Comparison of ENCODE assay signal across 28 cellular contexts in the genomic region with DNA sequence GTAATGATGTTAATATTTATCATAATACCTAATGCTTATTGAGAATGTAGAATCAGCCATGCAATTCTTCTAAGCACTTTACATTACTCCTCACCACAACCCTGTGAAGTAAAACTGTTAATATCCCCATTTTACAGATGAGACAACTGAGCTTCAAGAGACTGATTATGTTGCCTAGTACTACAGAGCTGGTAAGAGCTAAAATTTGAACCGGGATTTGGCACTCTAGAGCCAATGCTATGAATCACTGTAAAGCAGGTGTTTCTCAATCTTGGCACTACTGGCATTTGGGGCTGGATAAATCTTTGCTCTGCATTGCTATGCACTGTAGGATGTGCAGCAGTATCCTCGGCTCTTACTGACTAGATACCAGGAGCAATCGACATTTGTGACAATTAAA.
"Had no signal": no experiment of that assay in that cellular context is flagged by ENCODE, and none has a peak within 500 bp of the region (broad histone marks: within the 10 kb centered on the region; RNA-seq: fewer than 3 reads in every experiment).

No MANE protein-coding gene starts in this region.

- H3K27ac Mint-ChIP-seq: activated CD8-positive, alpha-beta T cell treated with anti-CD3 and anti-CD28 coated beads, Interleukin-2, amount 10 ng/mL, durations not matched to agents 7 days and 5 days; activated T-helper 1 cell treated with anti-CD3 and anti-CD28 coated beads, Interleukin-12 subunit alpha, Interleukin-12 subunit beta, Interleukin-2, Interleukin-4 antibody, amounts not matched to agents 30 ng/mL and 10 ng/mL and 1 ng/mL, durations not matched to agents 14 hours and 24 hours and 36 hours; endodermal cell; naive B cell; stimulated activated memory B cell treated with anti-CD40 and anti-IgM and Interleukin-4, amounts not matched to agents 10 μg/mL and 1 μg/mL and 100 μg/mL, for 72 hours had no signal

- H3K27ac ChIP-seq: ascending aorta, brain microvascular endothelial cell, coronary artery, epithelial cell of prostate, heart right ventricle, lower lobe of right lung, parathyroid adenoma, stomach, suprapubic skin, tibial nerve, WERI-Rb-1 had no signal

- H3K4me3 ChIP-seq: ascending aorta, coronary artery, heart right ventricle, lower lobe of right lung, mucosa of descending colon, smooth muscle cell, stomach, suprapubic skin, tibial nerve had no signal

- ATAC-seq: activated CD8-positive, alpha-beta T cell treated with anti-CD3 and anti-CD28 coated beads, Interleukin-2, amount 10 ng/mL, durations not matched to agents 7 days and 5 days; heart right ventricle; left colon; lower lobe of right lung; mucosa of descending colon; sciatic nerve; stimulated activated memory B cell treated with anti-CD40 and anti-IgM and Interleukin-4, amounts not matched to agents 10 μg/mL and 1 μg/mL and 100 μg/mL, for 72 hours had no signal

- H3K36me3 Mint-ChIP-seq: naive B cell; stimulated activated memory B cell treated with anti-CD40 and anti-IgM and Interleukin-4, amounts not matched to agents 10 μg/mL and 1 μg/mL and 100 μg/mL, for 72 hours had no signal

- DNase-seq: activated CD4-positive, alpha-beta T cell treated with anti-CD3 and anti-CD28 coated beads, Interleukin-2, amount 50 U/mL, for 1 hour; activated CD4-positive, CD25-positive, alpha-beta regulatory T cell treated with anti-CD3 and anti-CD28 coated beads, Interleukin-2, amount 50 U/mL, for 72 hours; activated CD8-positive, alpha-beta T cell treated with anti-CD3 and anti-CD28 coated beads, Interleukin-2, amount 10 ng/mL, durations not matched to agents 7 days and 5 days; activated gamma-delta T cell; activated naive CD4-positive, alpha-beta T cell treated with anti-CD3 and anti-CD28 coated beads, Interleukin-2, amount 50 U/mL, for 16 hours; brain microvascular endothelial cell; endodermal cell; heart right ventricle; left colon; lower lobe of right lung; mesendoderm; mucosa of descending colon; naive B cell; nucleus accumbens; stimulated activated CD4-positive, alpha-beta T cell treated with anti-CD3 and anti-CD28 coated beads, Interleukin-15, amount 100 ng/mL, for 24 hours; stomach; WERI-Rb-1 had no signal

- H3K9me3 Mint-ChIP-seq: activated T-helper 1 cell treated with anti-CD3 and anti-CD28 coated beads, Interleukin-12 subunit alpha, Interleukin-12 subunit beta, Interleukin-2, Interleukin-4 antibody, amounts not matched to agents 30 ng/mL and 10 ng/mL and 1 ng/mL, durations not matched to agents 14 hours and 24 hours and 36 hours; endodermal cell; stimulated activated memory B cell treated with anti-CD40 and anti-IgM and Interleukin-4, amounts not matched to agents 10 μg/mL and 1 μg/mL and 100 μg/mL, for 72 hours had no signal

- H3K4me3 Mint-ChIP-seq: activated CD8-positive, alpha-beta T cell treated with anti-CD3 and anti-CD28 coated beads, Interleukin-2, amount 10 ng/mL, durations not matched to agents 7 days and 5 days; activated T-helper 1 cell treated with anti-CD3 and anti-CD28 coated beads, Interleukin-12 subunit alpha, Interleukin-12 subunit beta, Interleukin-2, Interleukin-4 antibody, amounts not matched to agents 30 ng/mL and 10 ng/mL and 1 ng/mL, durations not matched to agents 14 hours and 24 hours and 36 hours; central memory CD8-positive, alpha-beta T cell; endodermal cell; naive B cell; stimulated activated memory B cell treated with anti-CD40 and anti-IgM and Interleukin-4, amounts not matched to agents 10 μg/mL and 1 μg/mL and 100 μg/mL, for 72 hours had no signal

- H3K9me3 ChIP-seq: ascending aorta, heart right ventricle, lower lobe of right lung, mucosa of descending colon, stomach, suprapubic skin, tibial nerve had no signal

- H3K36me3 ChIP-seq: ascending aorta, brain microvascular endothelial cell, heart right ventricle, lower lobe of right lung, stomach, suprapubic skin, tibial nerve, WERI-Rb-1 had no signal

- H3K27me3 Mint-ChIP-seq: central memory CD8-positive, alpha-beta T cell; naive B cell; stimulated activated memory B cell treated with anti-CD40 and anti-IgM and Interleukin-4, amounts not matched to agents 10 μg/mL and 1 μg/mL and 100 μg/mL, for 72 hours had no signal

- H3K4me1 Mint-ChIP-seq: central memory CD8-positive, alpha-beta T cell; naive B cell; stimulated activated memory B cell treated with anti-CD40 and anti-IgM and Interleukin-4, amounts not matched to agents 10 μg/mL and 1 μg/mL and 100 μg/mL, for 72 hours had no signal

- H3K27me3 ChIP-seq: ascending aorta, brain microvascular endothelial cell, heart right ventricle, stomach, suprapubic skin, tibial nerve had no signal

- H3K4me1 ChIP-seq: lower lobe of right lung, parathyroid adenoma, stomach had no signal
